ENCODE assay signal across 34 cellular contexts in genomic region chr7:31940167-31940566, GRCh38.
"Had no signal": no experiment of that assay in that cellular context is flagged by ENCODE, and none has a peak within 500 bp of the region (broad histone marks: within the 10 kb centered on the region; RNA-seq: fewer than 3 reads in every experiment).

No MANE protein-coding gene starts in this region.

- H3K4me3 Mint-ChIP-seq: activated B cell treated with CpG ODN at 0.5 μM for 24 hours; activated CD4-positive, alpha-beta memory T cell treated with anti-CD3 and anti-CD28 coated beads for 36 hours; activated CD8-positive, alpha-beta memory T cell treated with anti-CD3 and anti-CD28 coated beads, Interleukin-2, amount 10 ng/mL, durations not matched to agents 7 days and 5 days; activated CD8-positive, alpha-beta T cell treated with anti-CD3 and anti-CD28 coated beads, Interleukin-2, amount 10 ng/mL, durations not matched to agents 7 days and 5 days; activated naive CD4-positive, alpha-beta T cell treated with anti-CD3 and anti-CD28 coated beads for 36 hours; activated naive CD4-positive, alpha-beta T cell treated with anti-CD3 and anti-CD28 coated beads, Interleukin-2, amount 50 U/mL, for 24 hours; activated naive CD8-positive, alpha-beta T cell treated with anti-CD3 and anti-CD28 coated beads for 36 hours; activated naive CD8-positive, alpha-beta T cell treated with anti-CD3 and anti-CD28 coated beads, Interleukin-2, amount 50 U/mL, for 24 hours; activated T-helper 1 cell treated with anti-CD3 and anti-CD28 coated beads, Interleukin-12 subunit alpha, Interleukin-12 subunit beta, Interleukin-2, Interleukin-4 antibody, amounts not matched to agents 30 ng/mL and 10 ng/mL and 1 ng/mL, durations not matched to agents 14 hours and 24 hours and 36 hours; T-helper 17 cell; T-helper 2 cell treated with Interferon-gamma antibody and Interleukin-4, amounts not matched to agents 5 μg/mL and 100 μg/mL, for 36 hours had no signal

- H3K27ac Mint-ChIP-seq: activated B cell treated with CpG ODN at 0.5 μM for 24 hours; activated CD4-positive, alpha-beta memory T cell treated with anti-CD3 and anti-CD28 coated beads for 36 hours; activated CD8-positive, alpha-beta memory T cell treated with anti-CD3 and anti-CD28 coated beads, Interleukin-2, amount 10 ng/mL, durations not matched to agents 7 days and 5 days; activated CD8-positive, alpha-beta T cell treated with anti-CD3 and anti-CD28 coated beads, Interleukin-2, amount 10 ng/mL, durations not matched to agents 7 days and 5 days; activated naive CD4-positive, alpha-beta T cell treated with anti-CD3 and anti-CD28 coated beads for 36 hours; activated naive CD4-positive, alpha-beta T cell treated with anti-CD3 and anti-CD28 coated beads, Interleukin-2, amount 50 U/mL, for 24 hours; activated naive CD8-positive, alpha-beta T cell treated with anti-CD3 and anti-CD28 coated beads for 36 hours; activated naive CD8-positive, alpha-beta T cell treated with anti-CD3 and anti-CD28 coated beads, Interleukin-2, amount 50 U/mL, for 24 hours; activated T-helper 1 cell treated with anti-CD3 and anti-CD28 coated beads, Interleukin-12 subunit alpha, Interleukin-12 subunit beta, Interleukin-2, Interleukin-4 antibody, amounts not matched to agents 30 ng/mL and 10 ng/mL and 1 ng/mL, durations not matched to agents 14 hours and 24 hours and 36 hours; activated T-helper 2 cell treated with anti-CD3 and anti-CD28 coated beads, Interferon-gamma antibody, Interleukin-2, Interleukin-4, amounts not matched to agents 10 μg/mL and 5 μg/mL and 100 μg/mL, durations not matched to agents 14 hours and 24 hours and 36 hours; T-helper 17 cell; T-helper 2 cell treated with Interferon-gamma antibody and Interleukin-4, amounts not matched to agents 5 μg/mL and 100 μg/mL, for 36 hours had no signal

- H3K9me3 Mint-ChIP-seq: activated T-helper 1 cell treated with anti-CD3 and anti-CD28 coated beads, Interleukin-12 subunit alpha, Interleukin-12 subunit beta, Interleukin-2, Interleukin-4 antibody, amounts not matched to agents 30 ng/mL and 10 ng/mL and 1 ng/mL, durations not matched to agents 14 hours and 24 hours and 36 hours had no signal

- H3K9me3 ChIP-seq: adrenal gland, body of pancreas, colonic mucosa, esophagus squamous epithelium, gastroesophageal sphincter had no signal

- H3K4me1 ChIP-seq: adrenal gland, body of pancreas, colonic mucosa had no signal

- H3K27me3 Mint-ChIP-seq: activated B cell treated with CpG ODN at 0.5 μM for 24 hours; activated CD4-positive, alpha-beta memory T cell treated with anti-CD3 and anti-CD28 coated beads for 36 hours; activated CD8-positive, alpha-beta memory T cell treated with anti-CD3 and anti-CD28 coated beads, Interleukin-2, amount 10 ng/mL, durations not matched to agents 7 days and 5 days; activated naive CD4-positive, alpha-beta T cell treated with anti-CD3 and anti-CD28 coated beads, Interleukin-2, amount 50 U/mL, for 24 hours; activated naive CD8-positive, alpha-beta T cell treated with anti-CD3 and anti-CD28 coated beads for 36 hours; activated naive CD8-positive, alpha-beta T cell treated with anti-CD3 and anti-CD28 coated beads, Interleukin-2, amount 50 U/mL, for 24 hours; T-helper 17 cell had no signal

- ATAC-seq: activated CD4-positive, CD25-positive, alpha-beta regulatory T cell treated with anti-CD3 and anti-CD28 coated beads, Interleukin-2, amount 50 U/mL, for 24 hours; activated CD8-positive, alpha-beta memory T cell treated with anti-CD3 and anti-CD28 coated beads, Interleukin-2, amount 10 ng/mL, durations not matched to agents 7 days and 5 days; activated CD8-positive, alpha-beta T cell treated with anti-CD3 and anti-CD28 coated beads, Interleukin-2, amount 10 ng/mL, durations not matched to agents 7 days and 5 days; activated naive CD8-positive, alpha-beta T cell treated with anti-CD3 and anti-CD28 coated beads, Interleukin-2, amount 50 U/mL, for 24 hours; body of pancreas; gastroesophageal sphincter; T-helper 17 cell had no signal

- H3K36me3 ChIP-seq: adrenal gland, colonic mucosa, esophagus squamous epithelium, gastroesophageal sphincter, heart left ventricle, WERI-Rb-1 had no signal

- H3K4me1 Mint-ChIP-seq: activated B cell treated with CpG ODN at 0.5 μM for 24 hours; activated CD8-positive, alpha-beta memory T cell treated with anti-CD3 and anti-CD28 coated beads, Interleukin-2, amount 10 ng/mL, durations not matched to agents 7 days and 5 days; activated naive CD4-positive, alpha-beta T cell treated with anti-CD3 and anti-CD28 coated beads, Interleukin-2, amount 50 U/mL, for 24 hours; activated naive CD8-positive, alpha-beta T cell treated with anti-CD3 and anti-CD28 coated beads for 36 hours; activated naive CD8-positive, alpha-beta T cell treated with anti-CD3 and anti-CD28 coated beads, Interleukin-2, amount 50 U/mL, for 24 hours; T-helper 17 cell had no signal

- H3K36me3 Mint-ChIP-seq: activated CD4-positive, alpha-beta memory T cell treated with anti-CD3 and anti-CD28 coated beads for 36 hours; activated CD8-positive, alpha-beta memory T cell treated with anti-CD3 and anti-CD28 coated beads, Interleukin-2, amount 10 ng/mL, durations not matched to agents 7 days and 5 days; activated naive CD4-positive, alpha-beta T cell treated with anti-CD3 and anti-CD28 coated beads, Interleukin-2, amount 50 U/mL, for 24 hours; activated naive CD8-positive, alpha-beta T cell treated with anti-CD3 and anti-CD28 coated beads for 36 hours had no signal

- H3K27me3 ChIP-seq: adrenal gland, body of pancreas, colonic mucosa, esophagus squamous epithelium, gastroesophageal sphincter, heart left ventricle had no signal

- DNase-seq: activated B cell treated with CpG ODN at 0.5 μM for 24 hours; activated CD4-positive, alpha-beta memory T cell treated with anti-CD3 and anti-CD28 coated beads for 36 hours; activated CD4-positive, alpha-beta T cell treated with anti-CD3 and anti-CD28 coated beads for 48 hours; activated CD8-positive, alpha-beta memory T cell treated with anti-CD3 and anti-CD28 coated beads, Interleukin-2, amount 10 ng/mL, durations not matched to agents 7 days and 5 days; activated CD8-positive, alpha-beta memory T cell treated with anti-CD3 and anti-CD28 coated beads, Interleukin-2, amount 50 U/mL, for 4 hours; activated CD8-positive, alpha-beta T cell treated with anti-CD3 and anti-CD28 coated beads, Interleukin-2, amount 10 ng/mL, durations not matched to agents 7 days and 5 days; activated effector memory CD4-positive, alpha-beta T cell treated with anti-CD3 and anti-CD28 coated beads, Interleukin-2, amount 50 U/mL, for 16 hours; activated naive CD4-positive, alpha-beta T cell treated with anti-CD3 and anti-CD28 coated beads for 36 hours; activated naive CD8-positive, alpha-beta T cell treated with anti-CD3 and anti-CD28 coated beads for 36 hours; activated naive CD8-positive, alpha-beta T cell treated with anti-CD3 and anti-CD28 coated beads, Interleukin-2, amount 50 U/mL, for 24 hours; activated T-cell treated with anti-CD3 and anti-CD28 coated beads, Interleukin-2, amount 50 U/mL, for 1 hour; activated T-cell treated with anti-CD3 and anti-CD28 coated beads, Interleukin-2, amount 50 U/mL, for 48 hours; adrenal gland; amygdala; aorta; body of pancreas; caudate nucleus; colonic mucosa; effector CD8-positive, alpha-beta T cell; esophagus squamous epithelium; foreskin melanocyte; heart left ventricle; T-helper 17 cell; T1000; WERI-Rb-1 had no signal

- FAIRE-seq: endometrium, endothelial cell of umbilical vein had no signal

- H3K27ac ChIP-seq: adrenal gland, body of pancreas, colonic mucosa, epithelial cell of prostate, esophagus squamous epithelium, gastroesophageal sphincter, heart left ventricle, WERI-Rb-1 had no signal

- H3K4me3 ChIP-seq: adrenal gland, body of pancreas, colonic mucosa, esophagus squamous epithelium, gastroesophageal sphincter, heart left ventricle had no signal
